Comparison of ENCODE assay signal across 15 cellular contexts in genomic region chr3:169286214-169286613, GRCh38.
DNase-seq lines count a peak whose midpoint lies in the region; ATAC-seq and TF ChIP-seq lines count a peak whose summit lies in the region.
"Had no signal": no experiment of that assay in that cellular context is flagged by ENCODE, and none has a peak within 500 bp of the region (broad histone marks: within the 10 kb centered on the region; RNA-seq: fewer than 3 reads in every experiment).

No MANE protein-coding gene starts in this region.

- no peaks in the 10 kb centered on the region for H3K36me3 ChIP-seq in left ventricle myocardium inferior
- no peaks in the 10 kb centered on the region for H3K36me3 ChIP-seq in colonic mucosa
- no peaks in the 10 kb centered on the region for H3K36me3 ChIP-seq in mucosa of rectum (ENCODE audit: control insufficient read depth in 2 of 2, insufficient read depth in 2 of 2, low read length in 2 of 2)
- no peaks in the 10 kb centered on the region for H3K36me3 ChIP-seq in upper lobe of right lung

- ATAC-seq in left cardiac atrium (no peak), upper lobe of right lung (peak; percentile 48), T-cell (replicated peaks in 1 of 4) (no peak)
- no peak for ATAC-seq in activated CD8-positive, alpha-beta memory T cell treated with anti-CD3 and anti-CD28 coated beads, Interleukin-2, amount 10 ng/mL, durations not matched to agents 7 days and 5 days
- ATAC-seq: activated CD8-positive, alpha-beta T cell treated with anti-CD3 and anti-CD28 coated beads for 36 hours; activated T-helper 17 cell treated with anti-CD3 and anti-CD28 coated beads, Interleukin-2, amount 50 U/mL, for 72 hours had no signal

- H3K27me3 Mint-ChIP-seq in T-cell = peaks cover 0 to 5% of the 10 kb centered on the region in 2 donors
- no peaks in the 10 kb centered on the region for H3K27me3 Mint-ChIP-seq in activated CD8-positive, alpha-beta memory T cell treated with anti-CD3 and anti-CD28 coated beads, Interleukin-2, amount 10 ng/mL, durations not matched to agents 7 days and 5 days
- H3K27me3 Mint-ChIP-seq: activated CD8-positive, alpha-beta T cell treated with anti-CD3 and anti-CD28 coated beads for 36 hours; activated T-helper 17 cell treated with anti-CD3 and anti-CD28 coated beads, Interleukin-2, amount 50 U/mL, for 72 hours had no signal

- H3K27me3 ChIP-seq in left ventricle myocardium inferior (ENCODE audit: low read depth) = no peaks in the 10 kb centered on the region
- no peaks in the 10 kb centered on the region for H3K27me3 ChIP-seq in colonic mucosa
- H3K27me3 ChIP-seq in mucosa of rectum (ENCODE audit: control insufficient read depth in 2 of 2, insufficient read depth in 2 of 2, low read length in 2 of 2) = no peaks in the 10 kb centered on the region
- no peaks in the 10 kb centered on the region for H3K27me3 ChIP-seq in upper lobe of right lung

- H3K4me1 Mint-ChIP-seq in T-cell = no peaks in the 10 kb centered on the region
- H3K4me1 Mint-ChIP-seq in activated CD8-positive, alpha-beta memory T cell treated with anti-CD3 and anti-CD28 coated beads, Interleukin-2, amount 10 ng/mL, durations not matched to agents 7 days and 5 days = no peaks in the 10 kb centered on the region
- H3K4me1 Mint-ChIP-seq: activated T-helper 17 cell treated with anti-CD3 and anti-CD28 coated beads, Interleukin-2, amount 50 U/mL, for 72 hours; IgD-negative memory B cell; immature natural killer cell had no signal

- H3K9me3 ChIP-seq in left ventricle myocardium inferior (replicated peaks) = no peaks in the 10 kb centered on the region
- no peaks in the 10 kb centered on the region for H3K9me3 ChIP-seq in colonic mucosa
- H3K9me3 ChIP-seq in mucosa of rectum (ENCODE audit: control insufficient read depth in 2 of 2, low read length in 2 of 2) = no peaks in the 10 kb centered on the region
- no peaks in the 10 kb centered on the region for H3K9me3 ChIP-seq in upper lobe of right lung

- H3K27ac Mint-ChIP-seq in T-cell = no peak overlapping the region
- no peak overlapping the region for H3K27ac Mint-ChIP-seq in activated CD8-positive, alpha-beta memory T cell treated with anti-CD3 and anti-CD28 coated beads, Interleukin-2, amount 10 ng/mL, durations not matched to agents 7 days and 5 days
- H3K27ac Mint-ChIP-seq: activated CD8-positive, alpha-beta T cell treated with anti-CD3 and anti-CD28 coated beads for 36 hours; activated T-helper 17 cell treated with anti-CD3 and anti-CD28 coated beads, Interleukin-2, amount 50 U/mL, for 72 hours; IgD-negative memory B cell; immature natural killer cell had no signal

- no peaks in the 10 kb centered on the region for H3K9me3 Mint-ChIP-seq in T-cell
- H3K9me3 Mint-ChIP-seq in activated CD8-positive, alpha-beta memory T cell treated with anti-CD3 and anti-CD28 coated beads, Interleukin-2, amount 10 ng/mL, durations not matched to agents 7 days and 5 days (ENCODE audit: low read depth) = no peaks in the 10 kb centered on the region
- H3K9me3 Mint-ChIP-seq: activated CD8-positive, alpha-beta T cell treated with anti-CD3 and anti-CD28 coated beads for 36 hours; activated T-helper 17 cell treated with anti-CD3 and anti-CD28 coated beads, Interleukin-2, amount 50 U/mL, for 72 hours; IgD-negative memory B cell had no signal

- no peaks in the 10 kb centered on the region for H3K36me3 Mint-ChIP-seq in T-cell
- H3K36me3 Mint-ChIP-seq in activated CD8-positive, alpha-beta memory T cell treated with anti-CD3 and anti-CD28 coated beads, Interleukin-2, amount 10 ng/mL, durations not matched to agents 7 days and 5 days = no peaks in the 10 kb centered on the region
- H3K36me3 Mint-ChIP-seq: IgD-negative memory B cell, immature natural killer cell had no signal

- H3K4me3 ChIP-seq in left ventricle myocardium inferior (no peak overlapping the region), colonic mucosa (no peak overlapping the region), mucosa of rectum (ENCODE audit: low read length in 2 of 2) (no peak overlapping the region), upper lobe of right lung (no peak overlapping the region)

- POLR2A ChIA-PET in T-cell (lab: Charles Lee) (no interaction called here), HEK293T (lab: Yijun Ruan, JAX) (no interaction called here)

- peak overlapping the region in 1 of 2 donors; percentile 41 for H3K9ac ChIP-seq in colonic mucosa (ENCODE audit: low read depth in 2 of 2, low read length in 2 of 2)
- peak overlapping the region; percentile 17 to 53 for H3K9ac ChIP-seq in mucosa of rectum (ENCODE audit: low read depth in 1 of 2, low read length in 2 of 2)

- no peak for DNase-seq in left ventricle myocardium inferior
- no peak for DNase-seq in left cardiac atrium
- DNase-seq in colonic mucosa = no peak
- no peak for DNase-seq in upper lobe of right lung
- no peak for DNase-seq in T-cell
- DNase-seq in activated CD8-positive, alpha-beta memory T cell treated with anti-CD3 and anti-CD28 coated beads, Interleukin-2, amount 10 ng/mL, durations not matched to agents 7 days and 5 days = no peak
- no peak for DNase-seq in HEK293T (ENCODE audit: extremely low spot score)
- DNase-seq: activated CD8-positive, alpha-beta T cell treated with anti-CD3 and anti-CD28 coated beads for 36 hours; COR-L47; immature natural killer cell; OCI-M1; stimulated activated naive CD4-positive, alpha-beta T cell treated with Interleukin-2 at 50 U/mL for 16 hours had no signal

- H3K4me1 ChIP-seq in left ventricle myocardium inferior = peaks cover 17% of the 10 kb centered on the region
- no peaks in the 10 kb centered on the region for H3K4me1 ChIP-seq in colonic mucosa
- peaks cover 6 to 47% of the 10 kb centered on the region in 2 donors for H3K4me1 ChIP-seq in mucosa of rectum (ENCODE audit: control insufficient read depth in 2 of 2, insufficient read depth in 2 of 2, low read length in 2 of 2)
- H3K4me1 ChIP-seq in upper lobe of right lung = peaks cover 36% of the 10 kb centered on the region

- CTCF ChIA-PET in T-cell (lab: Charles Lee) (interaction anchor here in 1 of 2 donors (0.7 kb wide), 1 partner anchor 138 kb away, joined by 3 read pairs; no protein-coding TSS in a partner anchor), HEK293T (lab: Yijun Ruan, JAX) (interaction anchor here (0.6 kb wide), 1 partner anchor 91 kb away, joined by 3 read pairs; no protein-coding TSS in a partner anchor)
- CTCF ChIA-PET in activated CD8-positive, alpha-beta memory T cell treated with anti-CD3 and anti-CD28 coated beads, Interleukin-2, amount 10 ng/mL, durations not matched to agents 7 days and 5 days (lab: Charles Lee) = no interaction called here

- H3K4me3 Mint-ChIP-seq in T-cell = no peak overlapping the region
- H3K4me3 Mint-ChIP-seq in activated CD8-positive, alpha-beta memory T cell treated with anti-CD3 and anti-CD28 coated beads, Interleukin-2, amount 10 ng/mL, durations not matched to agents 7 days and 5 days = no peak overlapping the region
- H3K4me3 Mint-ChIP-seq: activated CD8-positive, alpha-beta T cell treated with anti-CD3 and anti-CD28 coated beads for 36 hours; activated T-helper 17 cell treated with anti-CD3 and anti-CD28 coated beads, Interleukin-2, amount 50 U/mL, for 72 hours; IgD-negative memory B cell; immature natural killer cell had no signal

- H3K27ac ChIP-seq in left ventricle myocardium inferior (replicated peaks) (peak overlapping the region; percentile 49), colonic mucosa (peak overlapping the region; percentile 67), mucosa of rectum (ENCODE audit: low read depth in 2 of 2, low read length in 2 of 2) (peak overlapping the region; percentile 59 to 86), upper lobe of right lung (peak overlapping the region; percentile 20)

- intact Hi-C loops in left ventricle myocardium inferior (cut with micrococcal nuclease) (no loop called here), left cardiac atrium (cut with DNase I) (no loop called here), colonic mucosa (cut with DNase I) (no loop called here), upper lobe of right lung (cut with DNase I) (no loop called here)

- TF ChIP-seq CTCF in left ventricle myocardium inferior (IDR thresholded peaks at IDR 0.05; ENCODE audit: borderline replicate concordance) (no peak), colonic mucosa (IDR thresholded peaks at IDR 0.05) (no peak), upper lobe of right lung (IDR thresholded peaks at IDR 0.05) (no peak)

TF ChIP-seq in HEK293T, 16 proteins besides CTCF, POLR2A, EP300 and RAD21:
- no peak for TF ChIP-seq FOXA1 (IDR thresholded peaks at IDR 0.05)
- TF ChIP-seq L3MBTL2 (conservative IDR thresholded peaks at IDR 0.05) = no peak
- no peak for TF ChIP-seq TARDBP (IDR thresholded peaks at IDR 0.05)
- no peak for TF ChIP-seq HDGF (IDR thresholded peaks at IDR 0.05; ENCODE audit: borderline replicate concordance)
- TF ChIP-seq FOXM1 (IDR thresholded peaks at IDR 0.05; ENCODE audit: borderline replicate concordance) = no peak
- no peak for TF ChIP-seq NFRKB (IDR thresholded peaks at IDR 0.05)
- TF ChIP-seq ELF4 (IDR thresholded peaks at IDR 0.05) = no peak
- no peak for TF ChIP-seq ARNT (IDR thresholded peaks at IDR 0.05)
- TF ChIP-seq ZNF384 (IDR thresholded peaks at IDR 0.05) = no peak
- TF ChIP-seq CTBP1 (IDR thresholded peaks at IDR 0.05; ENCODE audit: borderline replicate concordance) = no peak
- TF ChIP-seq PKNOX1 (IDR thresholded peaks at IDR 0.05) = no peak

Comparison
In these comparisons a context has a peak if more than half of its experiments do, and no peak if none do; other contexts are left out.
1. H3K27ac ChIP-seq: peak in every context shown above with its lines; median percentile 72 in mucosa of rectum; 67 in colonic mucosa; 49 in left ventricle myocardium inferior; 20 in upper lobe of right lung.